Comparison of ENCODE assay signal across 12 cellular contexts in the genomic region with DNA sequence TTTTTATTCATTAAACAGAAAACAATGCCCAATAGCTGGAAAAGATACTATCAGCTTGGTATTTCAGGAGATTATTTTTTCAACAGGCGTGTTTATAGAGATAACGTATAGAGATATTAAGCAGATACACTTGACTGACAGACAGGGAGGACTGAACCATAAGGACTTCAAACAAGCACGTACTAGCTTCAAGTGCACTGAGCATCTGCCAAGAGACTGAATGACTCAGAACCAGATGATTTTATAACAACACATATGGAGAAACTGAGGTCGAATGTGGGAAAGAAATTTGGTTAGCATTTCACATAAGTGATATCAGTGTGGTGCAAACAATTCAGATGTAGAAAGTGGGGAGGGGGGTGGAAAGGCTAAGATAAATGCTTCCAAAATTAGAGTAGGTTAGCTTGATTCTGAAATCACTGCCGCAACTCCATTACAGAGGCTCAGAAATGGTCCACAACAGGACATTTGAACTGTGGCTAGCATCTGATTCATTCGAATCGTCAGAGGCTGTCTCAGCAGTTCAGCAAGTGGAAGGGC.
DNase-seq lines count a peak whose midpoint lies in the region; FAIRE-seq and TF ChIP-seq lines count a peak whose summit lies in the region.
"Had no signal": no experiment of that assay in that cellular context is flagged by ENCODE, and none has a peak within 500 bp of the region (broad histone marks: within the 10 kb centered on the region; RNA-seq: fewer than 3 reads in every experiment).

No MANE protein-coding gene starts in this region.

- FAIRE-seq in HTR-8/SVneo (lab: Jason Lieb, UNC) = peak; percentile 33
- FAIRE-seq: endometrium had no signal

- TF ChIP-seq CTCF in astrocyte of the spinal cord (IDR thresholded peaks at IDR 0.05; ENCODE audit: low read depth, low read length) (no peak), WERI-Rb-1 (IDR thresholded peaks at IDR 0.05; ENCODE audit: low read depth, low read length) (no peak)

- H3K4me3 ChIP-seq in astrocyte of the spinal cord (ENCODE audit: low read depth, low read length) (no peak overlapping the region), WERI-Rb-1 (ENCODE audit: low read depth, low read length) (no peak overlapping the region)

- H3K27ac ChIP-seq in WERI-Rb-1 = no peak overlapping the region

- DNase-seq in AG08396 (ENCODE audit: low spot score) (peak; percentile 23), HTR-8/SVneo (ENCODE audit: insufficient read length, low spot score) (peak; percentile 27), astrocyte of the spinal cord (ENCODE audit: low read depth, low spot score) (peak; percentile 81), inferior parietal cortex (ENCODE audit: extremely low spot score) (peak; percentile 31), WERI-Rb-1 (no peak), NCI-H1105 (lab: John Stamatoyannopoulos, UW) (no peak), NCI-H748 treated with DMSO at 0.1 percent for 48 hours (lab: John Stamatoyannopoulos, UW) (no peak), NCI-H187 treated with DMSO at 0.1 percent for 48 hours (lab: John Stamatoyannopoulos, UW) (no peak)
- DNase-seq: activated CD8-positive, alpha-beta T cell treated with anti-CD3 and anti-CD28 coated beads for 36 hours; nucleus accumbens; stimulated activated CD4-positive, alpha-beta T cell treated with anti-CD3 and anti-CD28 coated beads, Interleukin-2, amount 100 ng/mL, for 24 hours had no signal

- no peaks in the 10 kb centered on the region for H3K9me3 ChIP-seq in WERI-Rb-1 (ENCODE audit: severe bottlenecking)

- H3K36me3 ChIP-seq in WERI-Rb-1 = no peaks in the 10 kb centered on the region

- no peaks in the 10 kb centered on the region for H3K27me3 ChIP-seq in WERI-Rb-1 (ENCODE audit: insufficient read depth, low read depth, severe bottlenecking)

- in situ Hi-C loops in astrocyte of the spinal cord (cut with HindIII; ENCODE audit: low sequenced_read_pairs) = no loop called here

Comparison
In these comparisons a context has a peak if more than half of its experiments do, and no peak if none do; other contexts are left out.
1. DNase-seq: peak in AG08396 (single experiment), HTR-8/SVneo (single experiment), astrocyte of the spinal cord (single experiment) and inferior parietal cortex (single experiment); none in WERI-Rb-1 (single experiment), NCI-H1105 (single experiment), NCI-H748 treated with DMSO at 0.1 percent for 48 hours (single experiment) and NCI-H187 treated with DMSO at 0.1 percent for 48 hours (single experiment).